In genomic region chr13:90444232-90444631, GRCh38 we compare ENCODE assay signal across 16 cellular contexts.
DNase-seq lines count a peak whose midpoint lies in the region; ATAC-seq, FAIRE-seq and TF ChIP-seq lines count a peak whose summit lies in the region.
"Had no signal": no experiment of that assay in that cellular context is flagged by ENCODE, and none has a peak within 500 bp of the region (broad histone marks: within the 10 kb centered on the region; RNA-seq: fewer than 3 reads in every experiment).

No MANE protein-coding gene starts in this region.

- H3K79me2 ChIP-seq in SK-N-SH (ENCODE audit: insufficient read depth) (no peaks in the 10 kb centered on the region), mammary epithelial cell (ENCODE audit: insufficient read depth, low read length) (no peaks in the 10 kb centered on the region), smooth muscle cell (ENCODE audit: low read depth) (no peaks in the 10 kb centered on the region)

- TF ChIP-seq CTCF in SK-N-SH (IDR thresholded peaks at IDR 0.05) (no peak), mammary epithelial cell (conservative IDR thresholded peaks at IDR 0.05 in 1 of 2, IDR thresholded peaks at IDR 0.05 in 1 of 2; ENCODE audit: extremely low read depth in 1 of 2, insufficient read depth in 1 of 2, low read depth in 1 of 2, low read length in 2 of 2) (no peak), kidney (IDR thresholded peaks at IDR 0.05; ENCODE audit: borderline replicate concordance, extremely low read depth, insufficient read depth) (no peak), smooth muscle cell (IDR thresholded peaks at IDR 0.05; ENCODE audit: borderline replicate concordance, insufficient read depth, poor library complexity, severe bottlenecking) (no peak), mesothelial cell of epicardium (IDR thresholded peaks at IDR 0.05; ENCODE audit: unreplicated experiment) (no peak)

- H3K9me3 ChIP-seq in SK-N-SH (no peaks in the 10 kb centered on the region), mammary epithelial cell (replicated peaks; ENCODE audit: insufficient read depth, low read length) (no peaks in the 10 kb centered on the region), kidney (ENCODE audit: control insufficient read depth in 1 of 2, low read length in 2 of 2) (no peaks in the 10 kb centered on the region), smooth muscle cell (replicated peaks; ENCODE audit: low read depth) (no peaks in the 10 kb centered on the region)

- H3K4me1 ChIP-seq in SK-N-SH (ENCODE audit: control insufficient read depth in 1 of 2, insufficient read depth in 2 of 2, low read depth in 1 of 2, low read length in 1 of 2): peaks cover 0 to 4% of the 10 kb centered on the region in 2 experiments; a peak in 1 of 4 replicates
- peaks cover 28% of the 10 kb centered on the region for H3K4me1 ChIP-seq in mammary epithelial cell (ENCODE audit: insufficient read depth, low read length)
- no peaks in the 10 kb centered on the region for H3K4me1 ChIP-seq in kidney (ENCODE audit: control insufficient read depth in 1 of 2, insufficient read depth in 1 of 2, low read depth in 1 of 2, low read length in 2 of 2)
- peaks cover 6% of the 10 kb centered on the region for H3K4me1 ChIP-seq in smooth muscle cell (ENCODE audit: low read depth)

- no peak for ATAC-seq in SK-N-SH treated with all-trans-retinoic acid at 6 μM for 48 hours

- TF ChIP-seq EP300 in SK-N-SH (IDR thresholded peaks at IDR 0.05; ENCODE audit: borderline replicate concordance in 1 of 2, low read depth in 1 of 2, low read length in 1 of 2): no peak

- no peak overlapping the region for H3K9ac ChIP-seq in SK-N-SH
- H3K9ac ChIP-seq in mammary epithelial cell (ENCODE audit: insufficient read depth, low read length): no peak overlapping the region
- H3K9ac ChIP-seq in kidney (ENCODE audit: low read length in 2 of 2): no peak overlapping the region
- H3K9ac ChIP-seq in smooth muscle cell (ENCODE audit: low read depth): no peak overlapping the region

- H3K27me3 Mint-ChIP-seq in mesothelial cell of epicardium (ENCODE audit: low read depth): no peaks in the 10 kb centered on the region
- H3K27me3 Mint-ChIP-seq in activated CD4-positive, alpha-beta T cell treated with anti-CD3 and anti-CD28 coated beads, Interleukin-2, amount 10 ng/mL, durations not matched to agents 24 days and 14 days: no peaks in the 10 kb centered on the region

- peaks cover 11% of the 10 kb centered on the region for H3K4me1 Mint-ChIP-seq in mesothelial cell of epicardium
- H3K4me1 Mint-ChIP-seq in activated CD4-positive, alpha-beta T cell treated with anti-CD3 and anti-CD28 coated beads, Interleukin-2, amount 10 ng/mL, durations not matched to agents 24 days and 14 days: no peaks in the 10 kb centered on the region

- H3K9me2 ChIP-seq in SK-N-SH: no peaks in the 10 kb centered on the region

- H3K36me3 ChIP-seq in SK-N-SH (replicated peaks in 1 of 2; ENCODE audit: control insufficient read depth in 1 of 2, insufficient read depth in 2 of 2, low read length in 1 of 2) (no peaks in the 10 kb centered on the region), mammary epithelial cell (ENCODE audit: insufficient read depth, low read length) (no peaks in the 10 kb centered on the region), kidney (ENCODE audit: control insufficient read depth in 1 of 2, insufficient read depth in 2 of 2, low read length in 2 of 2) (no peaks in the 10 kb centered on the region), smooth muscle cell (ENCODE audit: low read depth) (no peaks in the 10 kb centered on the region)

- CTCF ChIA-PET in SK-N-SH (lab: Yijun Ruan, JAX): interaction anchor here (0.8 kb wide), 1 partner anchor 38 kb away, joined by 3 read pairs; no protein-coding TSS in a partner anchor
- CTCF ChIA-PET in mammary epithelial cell (lab: Charles Lee; ENCODE audit: low non-redundant PET): no interaction called here

- dilution Hi-C loops in mammary epithelial cell (cut with HindIII; ENCODE audit: low sequenced_read_pairs): no loop called here

- BruUV-seq in mammary epithelial cell (replicated peaks; lab: Mats Ljungman, UMichigan): no TSS peak

- intact Hi-C loops in mammary epithelial cell (cut with micrococcal nuclease) (loop anchor here (2.0 to 5.0 kb wide), 2 partner anchors 41 to 122 kb away; no protein-coding TSS in a partner anchor), kidney (cut with DNase I) (no loop called here)
- intact Hi-C loops in activated CD4-positive, alpha-beta T cell treated with anti-CD3 and anti-CD28 coated beads, Interleukin-2, amount 10 ng/mL, durations not matched to agents 24 days and 14 days (cut with micrococcal nuclease): no loop called here

- WGBS in SK-N-SH (ENCODE audit: low lambda C conversion rate): 78% methylated on average over 1 of the region's 1 CpG
- 100% methylated on average over 1 of the region's 1 CpG for WGBS in mammary epithelial cell (ENCODE audit: low coverage, missing lambda C conversion rate)
- 97% methylated on average over 1 of the region's 1 CpG for WGBS in smooth muscle cell (ENCODE audit: low lambda C conversion rate)

- POLR2A ChIA-PET in SK-N-SH (lab: Yijun Ruan, JAX): no interaction called here

- H3F3A ChIP-seq in SK-N-SH (replicated peaks; ENCODE audit: insufficient read depth): peaks cover 5% of the 10 kb centered on the region
- H3F3A ChIP-seq in smooth muscle cell (ENCODE audit: low read depth): no peaks in the 10 kb centered on the region

- no peaks in the 10 kb centered on the region for H3K36me3 Mint-ChIP-seq in mesothelial cell of epicardium
- no peaks in the 10 kb centered on the region for H3K36me3 Mint-ChIP-seq in activated CD4-positive, alpha-beta T cell treated with anti-CD3 and anti-CD28 coated beads, Interleukin-2, amount 10 ng/mL, durations not matched to agents 24 days and 14 days (ENCODE audit: low read depth)

- TF ChIP-seq RAD21 in SK-N-SH (IDR thresholded peaks at IDR 0.05; ENCODE audit: low read length): no peak

- H4K20me1 ChIP-seq in SK-N-SH (ENCODE audit: insufficient read depth) (no peaks in the 10 kb centered on the region), mammary epithelial cell (ENCODE audit: insufficient read depth, low read length) (no peaks in the 10 kb centered on the region), smooth muscle cell (ENCODE audit: low read depth) (no peaks in the 10 kb centered on the region)

- no peak overlapping the region for H3K4me3 Mint-ChIP-seq in mesothelial cell of epicardium
- no peak overlapping the region for H3K4me3 Mint-ChIP-seq in activated CD4-positive, alpha-beta T cell treated with anti-CD3 and anti-CD28 coated beads, Interleukin-2, amount 10 ng/mL, durations not matched to agents 24 days and 14 days

- peaks cover 10% of the 10 kb centered on the region for H3K9me3 Mint-ChIP-seq in mesothelial cell of epicardium
- H3K9me3 Mint-ChIP-seq in activated CD4-positive, alpha-beta T cell treated with anti-CD3 and anti-CD28 coated beads, Interleukin-2, amount 10 ng/mL, durations not matched to agents 24 days and 14 days: no peaks in the 10 kb centered on the region

- peak overlapping the region; percentile 72; the same call in 1 of the 2 replicates for H2AFZ ChIP-seq in SK-N-SH (ENCODE audit: low read depth)
- peak overlapping the region; percentile 74 for H2AFZ ChIP-seq in mammary epithelial cell (ENCODE audit: low read depth, low read length)
- peak overlapping the region; percentile 42 for H2AFZ ChIP-seq in smooth muscle cell (ENCODE audit: low read depth)

- H3K27ac Mint-ChIP-seq in mesothelial cell of epicardium: no peak overlapping the region
- no peak overlapping the region for H3K27ac Mint-ChIP-seq in activated CD4-positive, alpha-beta T cell treated with anti-CD3 and anti-CD28 coated beads, Interleukin-2, amount 10 ng/mL, durations not matched to agents 24 days and 14 days

- H3K27ac ChIP-seq in SK-N-SH (ENCODE audit: low read depth in 2 of 2, low read length in 1 of 2) (no peak overlapping the region), mammary epithelial cell (ENCODE audit: insufficient read depth, low read depth, low read length) (no peak overlapping the region), kidney (ENCODE audit: low read depth in 2 of 2, low read length in 2 of 2) (no peak overlapping the region), smooth muscle cell (ENCODE audit: low read depth) (peak overlapping the region; percentile 68)
- H3K27ac ChIP-seq: 22Rv1 had no signal

- no peak for DNase-seq in SK-N-SH
- DNase-seq in mammary epithelial cell: no peak
- no peak for DNase-seq in kidney
- DNase-seq in smooth muscle cell (lab: John Stamatoyannopoulos, UW; ENCODE audit: unreplicated experiment): no peak
- no peak for DNase-seq in inferior parietal cortex (ENCODE audit: extremely low spot score)
- no peak for DNase-seq in mesothelial cell of epicardium (ENCODE audit: low spot score in 2 of 2, unreplicated experiment in 2 of 2)
- no peak for DNase-seq in activated CD4-positive, alpha-beta T cell treated with anti-CD3 and anti-CD28 coated beads, Interleukin-2, amount 10 ng/mL, durations not matched to agents 24 days and 14 days
- DNase-seq: C1 segment of cervical spinal cord, DMS 273 treated with DMSO at 0.1 percent for 48 hours, Karpas-422, NCI-H1105 treated with DMSO at 0.1 percent for 48 hours, NCI-H187 treated with DMSO at 0.1 percent for 48 hours, NCI-H2171, NCI-H510A had no signal

- in situ Hi-C loops in mammary epithelial cell (cut with MboI; ENCODE audit: low sequenced_read_pairs in 2 of 2): no loop called here

- H3K4me2 ChIP-seq in SK-N-SH (no peak overlapping the region), mammary epithelial cell (ENCODE audit: insufficient read depth, low read depth, low read length) (no peak overlapping the region), smooth muscle cell (no peak overlapping the region)

- H3K27me3 ChIP-seq in SK-N-SH (ENCODE audit: insufficient read depth): no peaks in the 10 kb centered on the region
- no peaks in the 10 kb centered on the region for H3K27me3 ChIP-seq in mammary epithelial cell (ENCODE audit: insufficient read depth, low read length)
- no peaks in the 10 kb centered on the region for H3K27me3 ChIP-seq in smooth muscle cell (ENCODE audit: low read depth)

- H3K4me3 ChIP-seq in SK-N-SH (ENCODE audit: low read depth in 2 of 2, low read length in 1 of 2): no peak overlapping the region
- no peak overlapping the region for H3K4me3 ChIP-seq in mammary epithelial cell (replicated peaks in 1 of 3; ENCODE audit: insufficient read depth in 1 of 3, low read depth in 2 of 3, low read length in 3 of 3)
- no peak overlapping the region for H3K4me3 ChIP-seq in kidney (ENCODE audit: low read length in 2 of 2)
- H3K4me3 ChIP-seq in smooth muscle cell: no peak overlapping the region

- FAIRE-seq in kidney (lab: Jason Lieb, UNC): peak; percentile 79

TF ChIP-seq in SK-N-SH, 30 proteins besides CTCF, POLR2A, EP300 and RAD21 (continues in another document):
- TF ChIP-seq NFIC (IDR thresholded peaks at IDR 0.05; ENCODE audit: borderline replicate concordance): no peak

TF ChIP-seq in SK-N-SH treated with all-trans-retinoic acid at 6 μM for 48 hours, 23 proteins besides CTCF, POLR2A, EP300 and RAD21 (continues in another document):
- TF ChIP-seq BACH2 (CRISPR knock-in tag; IDR thresholded peaks at IDR 0.05; ENCODE audit: borderline replicate concordance) (no peak), ZFP30 (CRISPR knock-in tag; IDR thresholded peaks at IDR 0.05) (no peak), OSR1 (CRISPR knock-in tag; IDR thresholded peaks at IDR 0.05) (no peak), ZNF565 (CRISPR knock-in tag; conservative IDR thresholded peaks at IDR 0.05; ENCODE audit: low read depth) (no peak), CSDC2 (CRISPR knock-in tag; IDR thresholded peaks at IDR 0.05) (no peak), GLIS3 (CRISPR knock-in tag; IDR thresholded peaks at IDR 0.05) (no peak)
